Comparison of ENCODE assay signal across 8 cellular contexts in the genomic region with DNA sequence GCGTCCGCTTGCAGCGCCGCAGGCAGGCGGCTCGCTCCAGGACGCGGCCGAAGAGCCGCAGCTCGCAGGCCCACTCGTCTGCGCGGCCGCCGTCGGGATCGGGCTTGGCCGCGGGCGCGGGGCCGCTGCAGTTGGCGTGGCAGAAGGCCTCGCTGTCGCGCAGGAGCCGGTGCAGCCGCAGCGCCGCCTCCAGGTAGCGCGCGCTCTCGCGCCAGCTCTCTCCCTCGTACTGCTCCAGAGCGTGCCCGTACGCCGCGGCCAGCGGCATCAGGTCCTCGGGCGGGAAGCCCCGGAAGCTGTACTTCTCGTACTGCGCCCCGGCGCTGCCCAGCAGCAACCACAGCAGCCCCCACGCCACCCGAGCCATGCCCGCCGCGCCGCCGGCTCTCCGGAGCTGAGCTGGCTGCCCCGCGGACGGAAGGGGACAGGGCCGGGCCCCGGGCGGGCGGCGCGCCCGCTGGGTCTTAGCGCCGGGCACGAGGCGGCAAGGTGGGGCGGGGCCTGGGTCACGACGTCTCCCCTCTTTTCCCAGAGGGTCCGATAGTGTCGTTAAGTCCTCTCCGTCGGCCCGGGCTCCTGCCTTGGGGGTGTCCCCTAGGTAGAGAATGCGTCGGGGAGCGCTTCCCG. TPM values are rescaled to one million over a fixed set of nuclear protein-coding genes. Genes with fewer than 3 reads are reported as not detected.
A peak's percentile ranks its signal among the peaks of the same experiment; 100 is the strongest.
DNase-seq lines count a peak whose midpoint lies in the region; ATAC-seq and TF ChIP-seq lines count a peak whose summit lies in the region.

A gene with protein sequence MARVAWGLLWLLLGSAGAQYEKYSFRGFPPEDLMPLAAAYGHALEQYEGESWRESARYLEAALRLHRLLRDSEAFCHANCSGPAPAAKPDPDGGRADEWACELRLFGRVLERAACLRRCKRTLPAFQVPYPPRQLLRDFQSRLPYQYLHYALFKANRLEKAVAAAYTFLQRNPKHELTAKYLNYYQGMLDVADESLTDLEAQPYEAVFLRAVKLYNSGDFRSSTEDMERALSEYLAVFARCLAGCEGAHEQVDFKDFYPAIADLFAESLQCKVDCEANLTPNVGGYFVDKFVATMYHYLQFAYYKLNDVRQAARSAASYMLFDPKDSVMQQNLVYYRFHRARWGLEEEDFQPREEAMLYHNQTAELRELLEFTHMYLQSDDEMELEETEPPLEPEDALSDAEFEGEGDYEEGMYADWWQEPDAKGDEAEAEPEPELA (minus strand): TSS at position 401 of the 627 bp plus-strand sequence. CDS start 34 bp downstream, at position 367.

- ATAC-seq in HG03095 (IDR thresholded peaks at IDR 0.05; ENCODE audit: unreplicated experiment): no peak

- POLR2A ChIA-PET in HEK293T (lab: Yijun Ruan, JAX): interaction anchor here (0.6 to 4.6 kb wide), 31 partner anchors 7 to 204 kb away, joined by 3 to 40 read pairs (median 5); partner anchors contain the start of genes ACLY, EIF1, JUP and KLHL10

- intact Hi-C loops in breast epithelium (cut with DNase I; ENCODE audit: low total_unique reads): no loop called here

- DNase-seq in DMS53 (lab: John Stamatoyannopoulos, UW) (peak; percentile 89), HEK293T (ENCODE audit: extremely low spot score) (peak; percentile 84), NCI-H1930 (lab: John Stamatoyannopoulos, UW) (peak; percentile 56 to 76), breast epithelium (ENCODE audit: low spot score in 2 of 2) (peak; percentile 63 to 75)

- no peaks in the 10 kb centered on the region for H3K36me3 ChIP-seq in breast epithelium
- peaks cover 5% of the 10 kb centered on the region for H3K36me3 ChIP-seq in iPS-20b (ENCODE audit: insufficient read depth, low read depth, low read length)
- H3K36me3 ChIP-seq in skeletal muscle satellite cell (ENCODE audit: insufficient read depth, low read length): peaks cover 16% of the 10 kb centered on the region

- H3K9me3 ChIP-seq in breast epithelium: no peaks in the 10 kb centered on the region
- no peaks in the 10 kb centered on the region for H3K9me3 ChIP-seq in iPS-20b (ENCODE audit: insufficient read depth, low read depth, low read length)
- H3K9me3 ChIP-seq in skeletal muscle satellite cell (replicated peaks; ENCODE audit: low read length): no peaks in the 10 kb centered on the region

- H3K9ac ChIP-seq in iPS-20b (ENCODE audit: low read depth, low read length): peak within 1 kb of the TSS; percentile 93; the same call in 1 of the 2 replicates
- H3K9ac ChIP-seq in skeletal muscle satellite cell (ENCODE audit: low read depth, low read length): peak within 1 kb of the TSS; percentile 85

- TF ChIP-seq CTCF in VCaP (conservative IDR thresholded peaks at IDR 0.05) (peak; percentile 75), breast epithelium (IDR thresholded peaks at IDR 0.05) (peak in 2 of 3 donors; percentile 34 to 63)

- no peak for TF ChIP-seq POLR2A in breast epithelium (IDR thresholded peaks at IDR 0.05)

- H3K27me3 ChIP-seq in breast epithelium (no peaks in the 10 kb centered on the region), iPS-20b (ENCODE audit: insufficient read depth, low read length) (peaks cover 9% of the 10 kb centered on the region), skeletal muscle satellite cell (ENCODE audit: control insufficient read depth, insufficient read depth, low read length) (no peaks in the 10 kb centered on the region)

- H3K4me2 ChIP-seq in skeletal muscle satellite cell (ENCODE audit: low read length): peak within 1 kb of the TSS; percentile 100

- peak within 1 kb of the TSS; percentile 87 for H3K27ac ChIP-seq in VCaP
- peak within 1 kb of the TSS; percentile 56 to 81 for H3K27ac ChIP-seq in breast epithelium
- H3K27ac ChIP-seq in iPS-20b (ENCODE audit: low read length): peak within 1 kb of the TSS; percentile 48

- CTCF ChIA-PET in HEK293T (lab: Yijun Ruan, JAX): interaction anchor here (0.6 to 1.9 kb wide), 13 partner anchors 10 to 145 kb away, joined by 3 to 15 read pairs (median 4); partner anchors contain the start of gene HAP1

- H3K4me1 ChIP-seq in breast epithelium: peaks cover 3 to 6% of the 10 kb centered on the region in 2 donors
- peaks cover 10% of the 10 kb centered on the region; the same call in 1 of the 2 replicates for H3K4me1 ChIP-seq in iPS-20b (ENCODE audit: insufficient read depth, low read length)
- H3K4me1 ChIP-seq in skeletal muscle satellite cell (ENCODE audit: control insufficient read depth, insufficient read depth, low read length): peaks cover 32% of the 10 kb centered on the region

- H3K4me3 ChIP-seq in breast epithelium: peak within 1 kb of the TSS; percentile 67 to 86 (median 79)
- H3K4me3 ChIP-seq in iPS-20b (ENCODE audit: low read length): peak within 1 kb of the TSS; percentile 90
- peak within 1 kb of the TSS; percentile 97 for H3K4me3 ChIP-seq in skeletal muscle satellite cell (ENCODE audit: low read length)

TF ChIP-seq in HEK293T, 16 proteins besides CTCF, POLR2A, EP300 and RAD21:
- no peak for TF ChIP-seq TARDBP (IDR thresholded peaks at IDR 0.05)
- TF ChIP-seq SP1 (IDR thresholded peaks at IDR 0.05): no peak
- no peak for TF ChIP-seq ZNF384 (IDR thresholded peaks at IDR 0.05)
- TF ChIP-seq LEF1 (IDR thresholded peaks at IDR 0.05; ENCODE audit: borderline replicate concordance): peak; percentile 85
- TF ChIP-seq CTBP1 (IDR thresholded peaks at IDR 0.05; ENCODE audit: borderline replicate concordance): no peak
- peak; percentile 93 for TF ChIP-seq FOXM1 (IDR thresholded peaks at IDR 0.05; ENCODE audit: borderline replicate concordance)
- TF ChIP-seq SUZ12 (IDR thresholded peaks at IDR 0.05): no peak
- TF ChIP-seq HDGF (IDR thresholded peaks at IDR 0.05; ENCODE audit: borderline replicate concordance): no peak
- TF ChIP-seq L3MBTL2 (conservative IDR thresholded peaks at IDR 0.05): peak; percentile 91
- TF ChIP-seq ELF4 (IDR thresholded peaks at IDR 0.05): no peak
- no peak for TF ChIP-seq NFRKB (IDR thresholded peaks at IDR 0.05)
- 0 out of 2 replicates have a peak, but pooled peaks have one; percentile 5 for TF ChIP-seq ARNT (IDR thresholded peaks at IDR 0.05)
- no peak for TF ChIP-seq BHLHE40 (IDR thresholded peaks at IDR 0.05; ENCODE audit: borderline replicate concordance)
- no peak for TF ChIP-seq FOXK2 (IDR thresholded peaks at IDR 0.05)

RNA-seq across cellular contexts. Expression of the gene that starts here (rescaled TPM):
- 10 to 100 TPM in 2 of 3 donors, 1 to 10 TPM in 1; 6.2 to 19.0 (median 14.9) TPM for total RNA-seq in breast epithelium
- 33.0 and 47.6 TPM in 2 replicates for total RNA-seq in skeletal muscle satellite cell (2012; rRNA removed)
